ENCODE assay signal across 1 cellular context in the genomic region with DNA sequence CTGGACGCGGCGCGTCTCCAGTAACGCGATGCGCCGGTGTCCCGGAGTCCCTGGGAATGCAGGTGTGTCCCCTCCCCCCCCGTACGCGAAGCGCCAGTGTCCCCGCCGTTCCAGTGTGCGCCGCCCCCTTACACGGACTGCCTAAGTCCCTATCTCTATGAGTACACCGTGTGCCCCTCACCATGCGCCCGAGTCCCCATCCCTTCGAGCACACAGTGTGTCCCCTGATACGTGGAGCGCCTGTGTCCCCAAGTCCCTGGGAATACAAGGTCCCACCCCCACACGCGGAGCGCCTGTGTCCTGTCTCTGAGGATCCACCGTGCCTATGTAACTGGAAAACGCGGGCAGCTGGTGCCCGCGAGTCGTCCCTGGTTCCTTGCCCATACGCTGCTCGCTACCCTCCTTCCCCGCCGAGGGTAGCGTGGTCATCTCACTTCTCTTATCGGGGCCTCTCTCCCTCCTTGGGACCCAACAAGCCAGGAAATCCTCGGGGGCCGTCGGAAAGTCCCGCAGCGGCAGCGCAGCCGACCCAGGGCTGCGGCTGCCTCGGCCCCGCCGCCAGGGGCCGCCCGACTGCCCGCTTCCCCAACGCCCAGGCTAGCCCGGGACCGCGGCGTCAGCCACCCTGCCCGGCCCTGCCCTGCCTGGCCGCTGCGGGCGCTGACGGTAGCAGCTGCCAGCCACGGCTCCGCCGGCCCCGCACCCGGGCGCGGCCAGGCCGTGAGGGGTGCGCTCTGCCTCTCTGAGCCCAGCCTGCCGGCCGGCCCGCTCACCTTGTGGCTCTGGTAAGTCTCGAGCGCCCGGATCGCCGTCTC.
TF ChIP-seq lines count a peak whose summit lies in the region.

No MANE protein-coding gene starts in this region.

TF ChIP-seq in GM12878, 131 proteins besides CTCF, POLR2A, EP300 and RAD21 (continued from another document):
- TF ChIP-seq, protein P1, sequence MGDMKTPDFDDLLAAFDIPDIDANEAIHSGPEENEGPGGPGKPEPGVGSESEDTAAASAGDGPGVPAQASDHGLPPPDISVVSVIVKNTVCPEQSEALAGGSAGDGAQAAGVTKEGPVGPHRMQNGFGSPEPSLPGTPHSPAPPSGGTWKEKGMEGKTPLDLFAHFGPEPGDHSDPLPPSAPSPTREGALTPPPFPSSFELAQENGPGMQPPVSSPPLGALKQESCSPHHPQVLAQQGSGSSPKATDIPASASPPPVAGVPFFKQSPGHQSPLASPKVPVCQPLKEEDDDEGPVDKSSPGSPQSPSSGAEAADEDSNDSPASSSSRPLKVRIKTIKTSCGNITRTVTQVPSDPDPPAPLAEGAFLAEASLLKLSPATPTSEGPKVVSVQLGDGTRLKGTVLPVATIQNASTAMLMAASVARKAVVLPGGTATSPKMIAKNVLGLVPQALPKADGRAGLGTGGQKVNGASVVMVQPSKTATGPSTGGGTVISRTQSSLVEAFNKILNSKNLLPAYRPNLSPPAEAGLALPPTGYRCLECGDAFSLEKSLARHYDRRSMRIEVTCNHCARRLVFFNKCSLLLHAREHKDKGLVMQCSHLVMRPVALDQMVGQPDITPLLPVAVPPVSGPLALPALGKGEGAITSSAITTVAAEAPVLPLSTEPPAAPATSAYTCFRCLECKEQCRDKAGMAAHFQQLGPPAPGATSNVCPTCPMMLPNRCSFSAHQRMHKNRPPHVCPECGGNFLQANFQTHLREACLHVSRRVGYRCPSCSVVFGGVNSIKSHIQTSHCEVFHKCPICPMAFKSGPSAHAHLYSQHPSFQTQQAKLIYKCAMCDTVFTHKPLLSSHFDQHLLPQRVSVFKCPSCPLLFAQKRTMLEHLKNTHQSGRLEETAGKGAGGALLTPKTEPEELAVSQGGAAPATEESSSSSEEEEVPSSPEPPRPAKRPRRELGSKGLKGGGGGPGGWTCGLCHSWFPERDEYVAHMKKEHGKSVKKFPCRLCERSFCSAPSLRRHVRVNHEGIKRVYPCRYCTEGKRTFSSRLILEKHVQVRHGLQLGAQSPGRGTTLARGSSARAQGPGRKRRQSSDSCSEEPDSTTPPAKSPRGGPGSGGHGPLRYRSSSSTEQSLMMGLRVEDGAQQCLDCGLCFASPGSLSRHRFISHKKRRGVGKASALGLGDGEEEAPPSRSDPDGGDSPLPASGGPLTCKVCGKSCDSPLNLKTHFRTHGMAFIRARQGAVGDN (IDR thresholded peaks at IDR 0.05) = peak; percentile 78
- TF ChIP-seq SUZ12 (IDR thresholded peaks at IDR 0.05; ENCODE audit: unreplicated experiment) (no peak), TBL1XR1 (IDR thresholded peaks at IDR 0.05; ENCODE audit: low read depth, low read length) (peak; percentile 50; the same call in 1 of the 2 replicates), ATF7 (IDR thresholded peaks at IDR 0.05; ENCODE audit: low read depth) (no peak; the same call in 1 of the 2 replicates), SMAD1 (IDR thresholded peaks at IDR 0.05; ENCODE audit: low read depth, partially characterized antibody) (no peak), SIX5 (IDR thresholded peaks at IDR 0.05; ENCODE audit: low read depth, low read length, severe bottlenecking) (no peak), DPF2 (IDR thresholded peaks at IDR 0.05) (peak; percentile 91), ZSCAN29 (IDR thresholded peaks at IDR 0.05) (peak; percentile 76; the same call in 1 of the 2 replicates), PML (IDR thresholded peaks at IDR 0.05; ENCODE audit: low read length) (peak; percentile 1; the same call in 1 of the 2 replicates)
- TF ChIP-seq, protein P2, sequence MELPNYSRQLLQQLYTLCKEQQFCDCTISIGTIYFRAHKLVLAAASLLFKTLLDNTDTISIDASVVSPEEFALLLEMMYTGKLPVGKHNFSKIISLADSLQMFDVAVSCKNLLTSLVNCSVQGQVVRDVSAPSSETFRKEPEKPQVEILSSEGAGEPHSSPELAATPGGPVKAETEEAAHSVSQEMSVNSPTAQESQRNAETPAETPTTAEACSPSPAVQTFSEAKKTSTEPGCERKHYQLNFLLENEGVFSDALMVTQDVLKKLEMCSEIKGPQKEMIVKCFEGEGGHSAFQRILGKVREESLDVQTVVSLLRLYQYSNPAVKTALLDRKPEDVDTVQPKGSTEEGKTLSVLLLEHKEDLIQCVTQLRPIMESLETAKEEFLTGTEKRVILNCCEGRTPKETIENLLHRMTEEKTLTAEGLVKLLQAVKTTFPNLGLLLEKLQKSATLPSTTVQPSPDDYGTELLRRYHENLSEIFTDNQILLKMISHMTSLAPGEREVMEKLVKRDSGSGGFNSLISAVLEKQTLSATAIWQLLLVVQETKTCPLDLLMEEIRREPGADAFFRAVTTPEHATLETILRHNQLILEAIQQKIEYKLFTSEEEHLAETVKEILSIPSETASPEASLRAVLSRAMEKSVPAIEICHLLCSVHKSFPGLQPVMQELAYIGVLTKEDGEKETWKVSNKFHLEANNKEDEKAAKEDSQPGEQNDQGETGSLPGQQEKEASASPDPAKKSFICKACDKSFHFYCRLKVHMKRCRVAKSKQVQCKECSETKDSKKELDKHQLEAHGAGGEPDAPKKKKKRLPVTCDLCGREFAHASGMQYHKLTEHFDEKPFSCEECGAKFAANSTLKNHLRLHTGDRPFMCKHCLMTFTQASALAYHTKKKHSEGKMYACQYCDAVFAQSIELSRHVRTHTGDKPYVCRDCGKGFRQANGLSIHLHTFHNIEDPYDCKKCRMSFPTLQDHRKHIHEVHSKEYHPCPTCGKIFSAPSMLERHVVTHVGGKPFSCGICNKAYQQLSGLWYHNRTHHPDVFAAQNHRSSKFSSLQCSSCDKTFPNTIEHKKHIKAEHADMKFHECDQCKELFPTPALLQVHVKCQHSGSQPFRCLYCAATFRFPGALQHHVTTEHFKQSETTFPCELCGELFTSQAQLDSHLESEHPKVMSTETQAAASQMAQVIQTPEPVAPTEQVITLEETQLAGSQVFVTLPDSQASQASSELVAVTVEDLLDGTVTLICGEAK (IDR thresholded peaks at IDR 0.05; ENCODE audit: borderline replicate concordance) = no peak
- TF ChIP-seq, protein P3, sequence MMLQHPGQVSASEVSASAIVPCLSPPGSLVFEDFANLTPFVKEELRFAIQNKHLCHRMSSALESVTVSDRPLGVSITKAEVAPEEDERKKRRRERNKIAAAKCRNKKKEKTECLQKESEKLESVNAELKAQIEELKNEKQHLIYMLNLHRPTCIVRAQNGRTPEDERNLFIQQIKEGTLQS (IDR thresholded peaks at IDR 0.05; ENCODE audit: borderline replicate concordance, extremely low read depth, low read depth, low read length) = no peak
TF ChIP-seq in GM12878: peak in this region for 44.
